Comparison of ENCODE assay signal across 18 cellular contexts in genomic region chr11:1343391-1344055, GRCh38. TPM values are rescaled to one million over a fixed set of nuclear protein-coding genes. Genes with fewer than 3 reads are reported as not detected.
"Had no signal": no experiment of that assay in that cellular context is flagged by ENCODE, and none has a peak within 500 bp of the region (broad histone marks: within the 10 kb centered on the region; RNA-seq: fewer than 3 reads in every experiment).

No MANE protein-coding gene starts in this region.

- H3K27ac Mint-ChIP-seq: activated T-helper 1 cell treated with anti-CD3 and anti-CD28 coated beads, Interleukin-12 subunit alpha, Interleukin-12 subunit beta, Interleukin-2, Interleukin-4 antibody, amounts not matched to agents 30 ng/mL and 10 ng/mL and 1 ng/mL, durations not matched to agents 14 hours and 24 hours and 36 hours; mesothelial cell of epicardium; stimulated activated naive CD8-positive, alpha-beta T cell treated with anti-CD3 and anti-CD28 coated beads, Interleukin-15, amount 100 ng/mL, for 72 hours had no signal

- H3K36me3 ChIP-seq: cardiac muscle cell, heart right ventricle, left lung, pancreas, right lobe of liver, suprapubic skin, tibial nerve, uterus had no signal

- H3K4me1 ChIP-seq: left lung, pancreas, right lobe of liver, suprapubic skin, uterus had no signal

- H3K4me3 ChIP-seq: cardiac muscle cell, heart right ventricle, left lung, pancreas, right lobe of liver, skin epidermis, suprapubic skin, tibial nerve, uterus had no signal

- H3K36me3 Mint-ChIP-seq: mesothelial cell of epicardium; naive thymus-derived CD8-positive, alpha-beta T cell had no signal

- H3K4me3 Mint-ChIP-seq: activated T-helper 1 cell treated with anti-CD3 and anti-CD28 coated beads, Interleukin-12 subunit alpha, Interleukin-12 subunit beta, Interleukin-2, Interleukin-4 antibody, amounts not matched to agents 30 ng/mL and 10 ng/mL and 1 ng/mL, durations not matched to agents 14 hours and 24 hours and 36 hours; mesothelial cell of epicardium; naive thymus-derived CD8-positive, alpha-beta T cell; stimulated activated naive CD8-positive, alpha-beta T cell treated with anti-CD3 and anti-CD28 coated beads, Interleukin-15, amount 100 ng/mL, for 72 hours had no signal

- DNase-seq: amygdala; effector CD4-positive, alpha-beta T cell; foreskin fibroblast; heart right ventricle; left lung; naive thymus-derived CD8-positive, alpha-beta T cell; stimulated activated CD4-positive, alpha-beta T cell treated with anti-CD3 and anti-CD28 coated beads, Interleukin-1b, Interleukin-23, amount 100 ng/mL, for 48 hours; stimulated activated naive CD8-positive, alpha-beta T cell treated with anti-CD3 and anti-CD28 coated beads, Interleukin-15, amount 100 ng/mL, for 72 hours; T-helper 9 cell; uterus had no signal

- H3K9me3 ChIP-seq: heart right ventricle, left lung, pancreas, right lobe of liver, suprapubic skin, tibial nerve, uterus had no signal

- H3K27ac ChIP-seq: cardiac muscle cell, heart right ventricle, left lung, pancreas, right lobe of liver, skin epidermis, suprapubic skin, tibial nerve, uterus had no signal

- H3K27me3 Mint-ChIP-seq: naive thymus-derived CD8-positive, alpha-beta T cell; stimulated activated naive CD8-positive, alpha-beta T cell treated with anti-CD3 and anti-CD28 coated beads, Interleukin-15, amount 100 ng/mL, for 72 hours had no signal

- H3K9me3 Mint-ChIP-seq: activated T-helper 1 cell treated with anti-CD3 and anti-CD28 coated beads, Interleukin-12 subunit alpha, Interleukin-12 subunit beta, Interleukin-2, Interleukin-4 antibody, amounts not matched to agents 30 ng/mL and 10 ng/mL and 1 ng/mL, durations not matched to agents 14 hours and 24 hours and 36 hours; mesothelial cell of epicardium; naive thymus-derived CD8-positive, alpha-beta T cell; stimulated activated naive CD8-positive, alpha-beta T cell treated with anti-CD3 and anti-CD28 coated beads, Interleukin-15, amount 100 ng/mL, for 72 hours had no signal

- H3K27me3 ChIP-seq: heart right ventricle, pancreas, right lobe of liver, tibial nerve, uterus had no signal

RNA-seq across cellular contexts. Expression of gene BRSK2, which starts 46.2 kb away (rescaled TPM):
- polyA plus RNA-seq: naive thymus-derived CD8-positive, alpha-beta T cell had no signal
